Comparison of ENCODE assay signal across 13 cellular contexts in the genomic region with DNA sequence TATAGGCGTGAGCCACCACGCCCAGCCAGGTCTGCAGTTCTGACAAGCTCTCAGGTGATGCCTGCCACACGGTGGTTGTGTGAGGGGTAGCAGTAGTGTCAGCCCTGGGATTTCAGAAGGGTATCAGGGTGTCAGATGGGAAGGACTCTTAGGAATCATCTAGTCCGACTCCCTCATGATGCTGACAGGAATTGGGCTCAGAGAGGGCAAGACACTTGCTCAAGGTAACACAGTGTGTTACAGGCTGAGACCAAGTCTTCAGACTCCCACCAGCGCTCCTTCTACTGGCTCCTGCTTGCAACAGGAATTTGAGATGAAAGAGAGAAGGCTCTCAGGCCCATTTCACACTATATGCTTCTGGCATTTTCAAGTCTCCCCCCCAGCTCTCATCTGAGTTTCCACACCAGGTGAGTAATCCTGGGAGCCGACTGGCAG. TPM values are rescaled to one million over a fixed set of nuclear protein-coding genes. Genes with fewer than 3 reads are reported as not detected.
DNase-seq lines count a peak whose midpoint lies in the region; TF ChIP-seq lines count a peak whose summit lies in the region.
"Had no signal": no experiment of that assay in that cellular context is flagged by ENCODE, and none has a peak within 500 bp of the region (broad histone marks: within the 10 kb centered on the region; RNA-seq: fewer than 3 reads in every experiment).

No MANE protein-coding gene starts in this region.

- H3K4me3 ChIP-seq in astrocyte of the cerebellum (ENCODE audit: low read depth, low read length), result no peak overlapping the region
- H3K4me3 ChIP-seq in mesendoderm (ENCODE audit: low read length), result no peak overlapping the region
- H3K4me3 ChIP-seq: pancreas had no signal

- peak; percentile 15 for DNase-seq in activated CD4-positive, alpha-beta T cell treated with anti-CD3 and anti-CD28 coated beads for 48 hours
- DNase-seq in activated CD4-positive, alpha-beta T cell treated with anti-CD3 and anti-CD28 coated beads, Interleukin-2, amount 50 U/mL, for 4 hours, result no peak
- peak; percentile 21 for DNase-seq in LHCN-M2 (ENCODE audit: low read depth)
- DNase-seq in astrocyte of the cerebellum (ENCODE audit: low read depth), result no peak
- DNase-seq in mesendoderm, result peak; percentile 76
- no peak for DNase-seq in cerebellum (ENCODE audit: low spot score)
- no peak for DNase-seq in glutamatergic neuron
- DNase-seq in stimulated activated CD4-positive, alpha-beta T cell treated with anti-CD3 and anti-CD28 coated beads, Interleukin-12 subunit alpha, Interleukin-12 subunit beta, amount 100 ng/mL, for 4 hours, result no peak
- DNase-seq: activated T-cell treated with anti-CD3 and anti-CD28 coated beads, Interleukin-2, amount 50 U/mL, for 48 hours; left ventricle myocardium superior; pancreas; stimulated activated CD4-positive, alpha-beta T cell treated with anti-CD3 and anti-CD28 coated beads, Interleukin-4, amount 100 ng/mL, for 1 hour had no signal

- no peak overlapping the region for H2BK120ac ChIP-seq in mesendoderm (ENCODE audit: low read depth, low read length)

- H3K4me1 Mint-ChIP-seq in glutamatergic neuron (ENCODE audit: low read depth, unreplicated experiment), result no peaks in the 10 kb centered on the region

- H3K4me1 ChIP-seq in mesendoderm (ENCODE audit: control insufficient read depth, low read depth, low read length), result no peaks in the 10 kb centered on the region
- H3K4me1 ChIP-seq: pancreas had no signal

- H3K23ac ChIP-seq in mesendoderm (ENCODE audit: low read length), result no peak overlapping the region

- no peak overlapping the region for H3K56ac ChIP-seq in mesendoderm (ENCODE audit: low read length)

- H3K18ac ChIP-seq in mesendoderm (ENCODE audit: low read length), result no peak overlapping the region

- no peak overlapping the region for H3K4ac ChIP-seq in mesendoderm (ENCODE audit: low read depth, low read length)

- H3K27ac Mint-ChIP-seq in glutamatergic neuron (ENCODE audit: unreplicated experiment), result no peak overlapping the region

- no peak overlapping the region for H2AK5ac ChIP-seq in mesendoderm (ENCODE audit: low read length)

- H4K8ac ChIP-seq in mesendoderm (ENCODE audit: low read depth, low read length), result no peak overlapping the region

- no peak overlapping the region for H2BK5ac ChIP-seq in mesendoderm (ENCODE audit: low read length)

- no peak overlapping the region for H3K27ac ChIP-seq in mesendoderm (ENCODE audit: low read depth, low read length)
- H3K27ac ChIP-seq: pancreas had no signal

- H3K36me3 ChIP-seq in mesendoderm (ENCODE audit: control insufficient read depth, insufficient read depth, low read length), result no peaks in the 10 kb centered on the region
- H3K36me3 ChIP-seq: pancreas had no signal

- H4K5ac ChIP-seq in mesendoderm (ENCODE audit: low read length), result no peak overlapping the region

- no peaks in the 10 kb centered on the region for H3K79me1 ChIP-seq in mesendoderm (ENCODE audit: low read length)

- in situ Hi-C loops in astrocyte of the cerebellum (cut with HindIII; ENCODE audit: low sequenced_read_pairs), result no loop called here

- no peaks in the 10 kb centered on the region for H3K79me2 ChIP-seq in mesendoderm (ENCODE audit: control insufficient read depth, insufficient read depth, low read length)

- H3K4me3 Mint-ChIP-seq in glutamatergic neuron (ENCODE audit: unreplicated experiment), result no peak overlapping the region

- H3K36me3 Mint-ChIP-seq in glutamatergic neuron (ENCODE audit: unreplicated experiment), result no peaks in the 10 kb centered on the region

- no CpG with 5 or more reads among the region's 6 CpGs for WGBS in mesendoderm (ENCODE audit: extremely low coverage, insufficient coverage, low lambda C conversion rate)

- H3K9ac ChIP-seq in mesendoderm (ENCODE audit: low read length), result no peak overlapping the region

- peaks cover 2% of the 10 kb centered on the region for H3K27me3 Mint-ChIP-seq in glutamatergic neuron (ENCODE audit: unreplicated experiment)

- H3K27me3 ChIP-seq in mesendoderm (ENCODE audit: insufficient read depth, low read length, poor library complexity), result no peaks in the 10 kb centered on the region
- H3K27me3 ChIP-seq: pancreas had no signal

- TF ChIP-seq CTCF in astrocyte of the cerebellum (IDR thresholded peaks at IDR 0.05; ENCODE audit: low read depth, low read length, missing control alignments), result peak; percentile 14
- TF ChIP-seq CTCF in glutamatergic neuron (IDR thresholded peaks at IDR 0.05; ENCODE audit: partially characterized antibody, unreplicated experiment), result no peak

- no peaks in the 10 kb centered on the region for H3K9me3 Mint-ChIP-seq in glutamatergic neuron (ENCODE audit: unreplicated experiment)

- H3K4me2 ChIP-seq in mesendoderm (ENCODE audit: low read length), result no peak overlapping the region

- no peak overlapping the region for H2BK15ac ChIP-seq in mesendoderm (replicated peaks; ENCODE audit: low read depth)

RNA-seq across cellular contexts. Expression of a gene that starts 6.9 kb away (rescaled TPM):
- total RNA-seq in LHCN-M2 (2014; rRNA removed) (not detected in 2 replicates), cerebellum (not detected), glutamatergic neuron (ENCODE audit: unreplicated experiment) (0.20 TPM)
- polyA plus RNA-seq in LHCN-M2 (2012), result 0.38 TPM
- polyA plus RNA-seq in mesendoderm (2013, experiment 1 of 2), result 0.07 TPM
- 0.07 TPM for polyA plus RNA-seq in mesendoderm (2013, experiment 2 of 2)
- total RNA-seq: cardiac septum had no signal

RNA-seq across cellular contexts. Expression of a gene that starts 41.7 kb away (rescaled TPM):
- 20.1 and 21.9 TPM in 2 replicates for total RNA-seq in LHCN-M2 (2014; rRNA removed)
- 16.1 TPM for polyA plus RNA-seq in LHCN-M2 (2012)
- polyA plus RNA-seq in mesendoderm (2013, experiment 1 of 2), result 55.0 TPM
- 55.3 TPM for polyA plus RNA-seq in mesendoderm (2013, experiment 2 of 2)
- total RNA-seq in cerebellum, result 13.0 TPM
- total RNA-seq in glutamatergic neuron (ENCODE audit: unreplicated experiment), result 32.0 TPM

Comparison
In these comparisons a context has a peak if more than half of its experiments do, and no peak if none do; other contexts are left out.
1. DNase-seq: peak in activated CD4-positive, alpha-beta T cell treated with anti-CD3 and anti-CD28 coated beads for 48 hours (single experiment), LHCN-M2 (single experiment) and mesendoderm (single experiment); none in activated CD4-positive, alpha-beta T cell treated with anti-CD3 and anti-CD28 coated beads, Interleukin-2, amount 50 U/mL, for 4 hours (0 of 2), astrocyte of the cerebellum (single experiment), cerebellum (single experiment), glutamatergic neuron (single experiment) and stimulated activated CD4-positive, alpha-beta T cell treated with anti-CD3 and anti-CD28 coated beads, Interleukin-12 subunit alpha, Interleukin-12 subunit beta, amount 100 ng/mL, for 4 hours (single experiment).